7 cellular contexts compared by ENCODE assay signal in the genomic region with DNA sequence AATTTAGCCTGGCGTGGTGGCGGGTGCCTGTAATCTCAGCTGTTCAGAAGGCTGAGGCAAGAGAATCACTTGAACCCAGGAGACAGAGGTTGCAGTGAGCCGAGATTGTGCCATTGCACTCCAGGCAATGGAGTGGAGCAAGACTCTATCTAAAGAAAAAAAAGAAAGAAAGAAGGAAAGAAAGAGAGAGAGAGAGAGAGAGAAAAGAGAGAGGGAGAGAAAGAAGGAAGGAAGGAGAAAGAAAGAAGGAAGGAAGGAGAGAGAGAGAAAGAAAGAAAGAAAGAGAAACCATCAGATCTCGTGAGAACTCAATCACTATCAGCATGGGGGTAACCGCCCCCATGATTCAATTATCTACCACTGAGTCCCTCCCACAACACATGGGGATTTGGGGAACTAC.
"Had no signal": no experiment of that assay in that cellular context is flagged by ENCODE, and none has a peak within 500 bp of the region (broad histone marks: within the 10 kb centered on the region; RNA-seq: fewer than 3 reads in every experiment).

No MANE protein-coding gene starts in this region.

- ATAC-seq: K562 had no signal

- H3K4me3 ChIP-seq: K562 had no signal

- H3K9me3 Mint-ChIP-seq: IgD-negative memory B cell had no signal

- H3K36me3 Mint-ChIP-seq: IgD-negative memory B cell had no signal

- DNase-seq: IMR-90, KBM-7, KG1 had no signal

- H3K27ac ChIP-seq: HL-60 had no signal

- H3K27ac Mint-ChIP-seq: IgD-negative memory B cell had no signal

- FAIRE-seq: HTR-8/SVneo, K562 had no signal

- H3K27me3 Mint-ChIP-seq: IgD-negative memory B cell had no signal
